ENCODE assay signal across 9 cellular contexts in genomic region chr16:1054660-1055556, GRCh38. TPM values are rescaled to one million over a fixed set of nuclear protein-coding genes. Genes with fewer than 3 reads are reported as not detected.
A peak's percentile ranks its signal among the peaks of the same experiment; 100 is the strongest.
DNase-seq lines count a peak whose midpoint lies in the region; ATAC-seq, FAIRE-seq and TF ChIP-seq lines count a peak whose summit lies in the region.
"Had no signal": no experiment of that assay in that cellular context is flagged by ENCODE, and none has a peak within 500 bp of the region (broad histone marks: within the 10 kb centered on the region; RNA-seq: fewer than 3 reads in every experiment).

No MANE protein-coding gene starts in this region.

- no peak overlapping the region for H3K27ac ChIP-seq in AG04450 (ENCODE audit: low read depth, low read length)
- H3K27ac ChIP-seq in right lobe of liver, result no peak overlapping the region
- peak overlapping the region; percentile 68 for H3K27ac ChIP-seq in substantia nigra (ENCODE audit: low read depth, low read length, poor library complexity, severe bottlenecking)

- peaks cover 10% of the 10 kb centered on the region for H3K27me3 ChIP-seq in AG04450 (ENCODE audit: control insufficient read depth, insufficient read depth, low read length)
- no peaks in the 10 kb centered on the region for H3K27me3 ChIP-seq in right lobe of liver

- no peaks in the 10 kb centered on the region for H3K4me1 ChIP-seq in right lobe of liver

- POLR2A ChIA-PET in AG04450 (lab: Yijun Ruan, JAX), result no interaction called here

- TF ChIP-seq POLR2A in GM12891 (IDR thresholded peaks at IDR 0.05; ENCODE audit: low read depth, low read length) (no peak), right lobe of liver (IDR thresholded peaks at IDR 0.05) (no peak)

- ATAC-seq in SK-N-SH treated with all-trans-retinoic acid at 6 μM for 48 hours (peak; percentile 91), right lobe of liver (peak; percentile 76 to 87 (median 84)), HG03354 (IDR thresholded peaks at IDR 0.05; ENCODE audit: poor library complexity, severe bottlenecking, unreplicated experiment) (no peak)

- FAIRE-seq in GM12891 (lab: Jason Lieb, UNC), result no peak

- no peak overlapping the region for H3K4me3 ChIP-seq in AG04450 (ENCODE audit: low read depth, low read length)
- H3K4me3 ChIP-seq in choroid plexus epithelial cell (ENCODE audit: low read depth, low read length), result no peak overlapping the region
- H3K4me3 ChIP-seq in right lobe of liver, result no peak overlapping the region

- TF ChIP-seq CTCF in AG04450 (IDR thresholded peaks at IDR 0.05; ENCODE audit: low read depth, low read length) (peak; percentile 83), choroid plexus epithelial cell (conservative IDR thresholded peaks at IDR 0.05; ENCODE audit: low read depth, low read length) (peak; percentile 83), right lobe of liver (IDR thresholded peaks at IDR 0.05) (peak; percentile 74 to 82 (median 76))

- CTCF ChIA-PET in AG04450 (lab: Charles Lee), result interaction anchor here (0.6 to 3.2 kb wide), 10 partner anchors 10 to 343 kb away, joined by 3 to 20 read pairs (median 4); no protein-coding TSS in a partner anchor

- peaks cover 11% of the 10 kb centered on the region; the same call in 1 of the 2 replicates for H3K9me3 ChIP-seq in AG04450 (ENCODE audit: control insufficient read depth, insufficient read depth, low read length)
- no peaks in the 10 kb centered on the region for H3K9me3 ChIP-seq in right lobe of liver

- no peaks in the 10 kb centered on the region for H3K36me3 ChIP-seq in right lobe of liver

- DNase-seq in AG04450 (ENCODE audit: low read depth, low spot score) (peak; percentile 18), GM12891 (ENCODE audit: insufficient read length, low spot score) (peak; percentile 80), choroid plexus epithelial cell (ENCODE audit: low read depth) (peak; percentile 70), right lobe of liver (peak; percentile 70 to 73 (median 72)), substantia nigra (lab: John Stamatoyannopoulos, UW) (peak in 44 of 49 donors; percentile 10 to 83 (median 56)), NCI-H1105 treated with DMSO at 0.1 percent for 48 hours (lab: John Stamatoyannopoulos, UW) (no peak)

- intact Hi-C loops in right lobe of liver (cut with DNase I), result loop anchor here (5.0 kb wide), 2 partner anchors 243 to 343 kb away; no protein-coding TSS in a partner anchor

- WGBS in right lobe of liver (ENCODE audit: insufficient coverage, low coverage, low lambda C conversion rate, missing lambda C conversion rate), result 7% methylated on average over 3 of the region's 34 CpGs

TF ChIP-seq in GM12891, 5 proteins besides CTCF, POLR2A, EP300 and RAD21:
- TF ChIP-seq PAX5 (IDR thresholded peaks at IDR 0.05; ENCODE audit: insufficient read depth, low read length, severe bottlenecking), result no peak
- TF ChIP-seq SPI1 (IDR thresholded peaks at IDR 0.05; ENCODE audit: low read depth, low read length), result no peak
- TF ChIP-seq POU2F2 (IDR thresholded peaks at IDR 0.05; ENCODE audit: low read depth, low read length), result no peak
- no peak for TF ChIP-seq POLR2AphosphoS5 (IDR thresholded peaks at IDR 0.05; ENCODE audit: low read depth, low read length)
- no peak for TF ChIP-seq TAF1 (IDR thresholded peaks at IDR 0.05; ENCODE audit: low read depth, low read length)

TF ChIP-seq in SK-N-SH treated with all-trans-retinoic acid at 6 μM for 48 hours, 23 proteins besides CTCF, POLR2A, EP300 and RAD21:
- no peak for TF ChIP-seq CSRNP3 (CRISPR knock-in tag; IDR thresholded peaks at IDR 0.05)
- TF ChIP-seq PATZ1 (CRISPR knock-in tag; IDR thresholded peaks at IDR 0.05; ENCODE audit: borderline replicate concordance), result no peak
- TF ChIP-seq ZNF565 (CRISPR knock-in tag; conservative IDR thresholded peaks at IDR 0.05; ENCODE audit: low read depth), result no peak
- no peak for TF ChIP-seq BACH2 (CRISPR knock-in tag; IDR thresholded peaks at IDR 0.05; ENCODE audit: borderline replicate concordance)
- TF ChIP-seq GLIS3 (CRISPR knock-in tag; IDR thresholded peaks at IDR 0.05), result no peak
- no peak for TF ChIP-seq TSHZ2 (CRISPR knock-in tag; IDR thresholded peaks at IDR 0.05)
- no peak for TF ChIP-seq SNAI2 (CRISPR knock-in tag; IDR thresholded peaks at IDR 0.05)
- no peak for TF ChIP-seq ZC3H10 (CRISPR knock-in tag; IDR thresholded peaks at IDR 0.05)
- TF ChIP-seq POU6F1 (CRISPR knock-in tag; IDR thresholded peaks at IDR 0.05; ENCODE audit: borderline replicate concordance, low read depth), result no peak
- TF ChIP-seq ISL1 (CRISPR knock-in tag; IDR thresholded peaks at IDR 0.05), result no peak
- no peak for TF ChIP-seq ZNF70 (CRISPR knock-in tag; IDR thresholded peaks at IDR 0.05)
- TF ChIP-seq OSR1 (CRISPR knock-in tag; IDR thresholded peaks at IDR 0.05), result no peak
- no peak for TF ChIP-seq ESRRG (CRISPR knock-in tag; IDR thresholded peaks at IDR 0.05)
- no peak for TF ChIP-seq ZFP3 (CRISPR knock-in tag; IDR thresholded peaks at IDR 0.05)
- no peak for TF ChIP-seq CSDC2 (CRISPR knock-in tag; IDR thresholded peaks at IDR 0.05)

RNA-seq across cellular contexts. Expression of gene SSTR5, which starts 17.6 kb away (rescaled TPM):
- polyA plus RNA-seq in AG04450 (2011; rRNA removed), result not detected in 2 replicates
- not detected in 2 replicates for polyA minus RNA-seq in AG04450 (2011; rRNA and poly(A)+ RNA removed)
- polyA plus RNA-seq in GM12891 (2012; ENCODE audit: low read depth, missing spikeins), result 0.21 TPM
- total RNA-seq in right lobe of liver, result not detected
- total RNA-seq: glomerular endothelial cell had no signal

RNA-seq across cellular contexts. Expression of gene C1QTNF8, which starts 41.1 kb away (rescaled TPM):
- not detected in 2 replicates for polyA plus RNA-seq in AG04450 (2011; rRNA removed)
- polyA minus RNA-seq in AG04450 (2011; rRNA and poly(A)+ RNA removed), result not detected in 2 replicates
- not detected for polyA plus RNA-seq in GM12891 (2012; ENCODE audit: low read depth, missing spikeins)
- total RNA-seq in right lobe of liver, result not detected
- total RNA-seq: glomerular endothelial cell had no signal
